Comparison of ENCODE assay signal across 1 cellular context in the genomic region with DNA sequence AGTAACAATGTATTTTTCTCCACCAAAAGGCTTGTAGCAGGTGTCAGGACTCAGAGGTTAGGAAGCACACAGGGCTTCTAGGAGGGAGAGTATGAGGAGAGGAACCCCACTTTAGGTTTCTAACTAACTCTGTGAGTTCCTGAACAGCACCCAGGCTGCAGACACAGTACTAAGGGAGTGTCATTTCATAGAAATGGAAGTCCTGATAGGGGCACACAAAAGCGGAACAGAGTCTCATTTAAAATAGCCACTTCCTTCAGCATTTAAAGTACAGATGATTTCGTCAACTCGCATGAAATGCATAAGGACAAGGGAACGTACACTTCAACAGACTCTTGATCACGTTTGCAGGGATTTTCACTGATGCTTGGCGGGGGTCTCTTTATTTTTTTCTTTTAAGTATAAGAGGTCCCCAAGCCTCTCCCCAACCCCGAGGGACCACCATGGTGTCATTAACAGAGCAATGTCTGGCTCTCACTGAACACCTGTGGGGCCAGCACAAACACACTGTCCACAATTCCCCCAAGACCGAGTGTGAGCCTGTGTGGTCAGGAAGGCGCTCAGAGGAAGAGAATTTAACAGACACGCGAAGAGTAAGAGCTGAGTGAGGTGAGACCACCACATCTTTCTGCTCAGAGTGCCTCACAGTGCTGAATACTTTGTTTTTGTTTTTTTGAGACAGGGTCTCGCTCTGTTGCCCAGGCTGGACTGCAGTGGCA.
TF ChIP-seq lines count a peak whose summit lies in the region.

No MANE protein-coding gene starts in this region.

TF ChIP-seq in WTC11, 78 proteins besides CTCF, POLR2A, EP300 and RAD21 (continued from another document):
- TF ChIP-seq USF2 (CRISPR knock-in tag; IDR thresholded peaks at IDR 0.05) = no peak
- TF ChIP-seq ZNF219 (CRISPR knock-in tag; IDR thresholded peaks at IDR 0.05; ENCODE audit: borderline replicate concordance) = no peak
